Comparison of ENCODE assay signal across 9 cellular contexts in the genomic region with DNA sequence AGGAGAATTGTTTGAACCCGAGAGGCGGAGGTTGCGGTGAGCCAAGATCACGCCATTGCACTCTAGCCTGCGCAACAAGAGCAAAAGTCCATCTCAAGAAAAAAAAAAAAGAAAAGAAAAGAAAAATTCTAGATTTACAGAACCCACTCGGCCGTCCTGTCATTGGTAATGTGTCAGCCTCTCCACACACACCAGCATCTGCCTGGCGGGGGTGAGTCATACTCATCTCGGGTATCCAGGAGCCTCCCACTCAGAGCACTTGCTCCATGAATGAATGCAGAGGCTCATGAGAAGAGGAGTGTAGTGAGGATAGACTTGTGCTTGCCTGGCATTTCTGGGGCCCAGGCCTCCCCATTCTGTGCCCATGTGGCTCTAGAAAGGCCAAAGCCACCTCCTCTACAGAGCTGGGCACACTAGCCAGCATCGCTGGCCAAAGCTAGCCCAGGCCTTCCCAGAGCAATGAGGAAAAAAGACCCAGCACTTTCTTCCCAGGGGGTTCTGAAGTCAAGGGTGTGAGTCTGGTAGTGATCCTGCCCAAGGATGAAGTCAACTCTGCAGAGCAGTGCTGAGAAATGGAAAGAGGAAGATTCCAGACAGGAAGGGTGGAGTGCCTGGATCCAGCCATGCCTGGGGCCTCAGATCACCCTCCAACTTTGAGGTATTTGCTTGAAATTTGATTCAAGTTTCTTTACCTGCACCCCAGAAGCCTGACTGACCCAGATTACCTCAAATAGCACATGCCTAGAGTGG. TPM values are rescaled to one million over a fixed set of nuclear protein-coding genes. Genes with fewer than 3 reads are reported as not detected.
DNase-seq lines count a peak whose midpoint lies in the region; ATAC-seq, FAIRE-seq and TF ChIP-seq lines count a peak whose summit lies in the region.
"Had no signal": no experiment of that assay in that cellular context is flagged by ENCODE, and none has a peak within 500 bp of the region (broad histone marks: within the 10 kb centered on the region; RNA-seq: fewer than 3 reads in every experiment).

No MANE protein-coding gene starts in this region.

- no peaks in the 10 kb centered on the region for H3K36me3 Mint-ChIP-seq in activated CD8-positive, alpha-beta T cell treated with anti-CD3 and anti-CD28 coated beads, Interleukin-2, amount 10 ng/mL, durations not matched to agents 7 days and 5 days (ENCODE audit: low read depth)
- H3K36me3 Mint-ChIP-seq: activated naive CD8-positive, alpha-beta T cell treated with anti-CD3 and anti-CD28 coated beads, Interleukin-2, amount 10 ng/mL, durations not matched to agents 7 days and 5 days had no signal

- DNase-seq in ACHN (peak; percentile 76), HK-2 (ENCODE audit: unreplicated experiment) (peak; percentile 69), right cardiac atrium (peak in 2 of 3 donors; percentile 30 to 38), SIG-M5 (lab: John Stamatoyannopoulos, UW) (no peak), D721Med (ENCODE audit: insufficient read length, low spot score) (no peak), DMS153 treated with DMSO at 0.1 percent for 48 hours (lab: John Stamatoyannopoulos, UW; ENCODE audit: unreplicated experiment) (no peak), sigmoid colon (no peak)
- no peak for DNase-seq in activated CD8-positive, alpha-beta T cell treated with anti-CD3 and anti-CD28 coated beads, Interleukin-2, amount 10 ng/mL, durations not matched to agents 7 days and 5 days
- DNase-seq: activated naive CD8-positive, alpha-beta T cell treated with anti-CD3 and anti-CD28 coated beads, Interleukin-2, amount 10 ng/mL, durations not matched to agents 7 days and 5 days had no signal

- no peaks in the 10 kb centered on the region for H3K9me3 ChIP-seq in right cardiac atrium (ENCODE audit: control insufficient read depth, low read length)
- no peaks in the 10 kb centered on the region for H3K9me3 ChIP-seq in sigmoid colon

- H3K27me3 Mint-ChIP-seq in activated CD8-positive, alpha-beta T cell treated with anti-CD3 and anti-CD28 coated beads, Interleukin-2, amount 10 ng/mL, durations not matched to agents 7 days and 5 days (ENCODE audit: low read depth) = no peaks in the 10 kb centered on the region
- H3K27me3 Mint-ChIP-seq: activated naive CD8-positive, alpha-beta T cell treated with anti-CD3 and anti-CD28 coated beads, Interleukin-2, amount 10 ng/mL, durations not matched to agents 7 days and 5 days had no signal

- in situ Hi-C loops in ACHN (cut with HindIII; ENCODE audit: low pct_ligation_motif_present, low pct_unique_long_range_greater_than_20kb, low sequenced_read_pairs) = no loop called here

- WGBS in right cardiac atrium = 90% methylated on average over 10 of the region's 10 CpGs
- 90 to 94% methylated on average over 10 of the region's 10 CpGs for WGBS in sigmoid colon, 2 donors

- POLR2A ChIA-PET in activated CD8-positive, alpha-beta T cell treated with anti-CD3 and anti-CD28 coated beads, Interleukin-2, amount 10 ng/mL, durations not matched to agents 7 days and 5 days (lab: Charles Lee) = no interaction called here

- intact Hi-C loops in right cardiac atrium (cut with DNase I) (no loop called here), sigmoid colon (cut with DNase I) (no loop called here)

- peaks cover 8% of the 10 kb centered on the region for H3K4me1 Mint-ChIP-seq in activated CD8-positive, alpha-beta T cell treated with anti-CD3 and anti-CD28 coated beads, Interleukin-2, amount 10 ng/mL, durations not matched to agents 7 days and 5 days (ENCODE audit: low read depth)

- TF ChIP-seq CTCF in D721Med (IDR thresholded peaks at IDR 0.05; ENCODE audit: insufficient read depth, missing control alignments) (no peak), sigmoid colon (IDR thresholded peaks at IDR 0.05) (no peak)

- no peaks in the 10 kb centered on the region for H3K36me3 ChIP-seq in sigmoid colon

- H3K27ac ChIP-seq in right cardiac atrium (ENCODE audit: low read length) (no peak overlapping the region), sigmoid colon (no peak overlapping the region)

- H3K4me1 ChIP-seq in right cardiac atrium (ENCODE audit: control insufficient read depth, insufficient read depth, low read length) (peaks cover 6% of the 10 kb centered on the region), sigmoid colon (peaks cover 0 to 4% (median 1%) of the 10 kb centered on the region in 4 donors)

- no peak for TF ChIP-seq POLR2A in sigmoid colon (IDR thresholded peaks at IDR 0.05)

- H3K4me3 ChIP-seq in right cardiac atrium (ENCODE audit: low read length) = no peak overlapping the region
- H3K4me3 ChIP-seq in sigmoid colon = no peak overlapping the region

- no peak for TF ChIP-seq EP300 in sigmoid colon (IDR thresholded peaks at IDR 0.05)

- H3K27me3 ChIP-seq in right cardiac atrium (ENCODE audit: control insufficient read depth, insufficient read depth) = no peaks in the 10 kb centered on the region
- no peaks in the 10 kb centered on the region for H3K27me3 ChIP-seq in sigmoid colon

- FAIRE-seq in D721Med (lab: Jason Lieb, UNC) = no peak

- H3K4me3 Mint-ChIP-seq in activated CD8-positive, alpha-beta T cell treated with anti-CD3 and anti-CD28 coated beads, Interleukin-2, amount 10 ng/mL, durations not matched to agents 7 days and 5 days = no peak overlapping the region
- H3K4me3 Mint-ChIP-seq: activated naive CD8-positive, alpha-beta T cell treated with anti-CD3 and anti-CD28 coated beads, Interleukin-2, amount 10 ng/mL, durations not matched to agents 7 days and 5 days had no signal

- CTCF ChIA-PET in activated CD8-positive, alpha-beta T cell treated with anti-CD3 and anti-CD28 coated beads, Interleukin-2, amount 10 ng/mL, durations not matched to agents 7 days and 5 days (lab: Charles Lee) = no interaction called here

- no peak for ATAC-seq in activated CD8-positive, alpha-beta T cell treated with anti-CD3 and anti-CD28 coated beads, Interleukin-2, amount 10 ng/mL, durations not matched to agents 7 days and 5 days
- ATAC-seq in right cardiac atrium = peak; percentile 50 to 60

- H3K27ac Mint-ChIP-seq in activated CD8-positive, alpha-beta T cell treated with anti-CD3 and anti-CD28 coated beads, Interleukin-2, amount 10 ng/mL, durations not matched to agents 7 days and 5 days = peak overlapping the region; percentile 3
- H3K27ac Mint-ChIP-seq: activated naive CD8-positive, alpha-beta T cell treated with anti-CD3 and anti-CD28 coated beads, Interleukin-2, amount 10 ng/mL, durations not matched to agents 7 days and 5 days had no signal

- H3K9me3 Mint-ChIP-seq in activated CD8-positive, alpha-beta T cell treated with anti-CD3 and anti-CD28 coated beads, Interleukin-2, amount 10 ng/mL, durations not matched to agents 7 days and 5 days (ENCODE audit: insufficient read depth) = no peaks in the 10 kb centered on the region
- H3K9me3 Mint-ChIP-seq: activated naive CD8-positive, alpha-beta T cell treated with anti-CD3 and anti-CD28 coated beads, Interleukin-2, amount 10 ng/mL, durations not matched to agents 7 days and 5 days had no signal

RNA-seq across cellular contexts. Expression of gene KLC1, which starts 31.2 kb away (rescaled TPM):
- 100 to 1,000 TPM; 137 to 140 TPM for total RNA-seq in activated CD8-positive, alpha-beta T cell treated with anti-CD3 and anti-CD28 coated beads, Interleukin-2, amount 10 ng/mL, durations not matched to agents 7 days and 5 days
- 100 to 1,000 TPM; 110 to 137 (median 129) TPM for total RNA-seq in right cardiac atrium
- 112 TPM for polyA plus RNA-seq in right cardiac atrium
- 100 to 1,000 TPM; 216 to 399 (median 277) TPM for total RNA-seq in sigmoid colon
- polyA plus RNA-seq in sigmoid colon = 10 to 100 TPM; 25.0 to 81.2 (median 37.8) TPM

RNA-seq across cellular contexts. Expression of gene COA8, which starts 35.0 kb away (rescaled TPM):
- 10 to 100 TPM; 28.3 to 34.3 TPM for total RNA-seq in activated CD8-positive, alpha-beta T cell treated with anti-CD3 and anti-CD28 coated beads, Interleukin-2, amount 10 ng/mL, durations not matched to agents 7 days and 5 days
- 10 to 100 TPM; 33.8 to 43.5 (median 41.7) TPM for total RNA-seq in right cardiac atrium
- 60.8 TPM for polyA plus RNA-seq in right cardiac atrium
- 10 to 100 TPM; 35.7 to 39.0 (median 37.5) TPM for total RNA-seq in sigmoid colon
- polyA plus RNA-seq in sigmoid colon = 10 to 100 TPM; 33.9 to 67.3 (median 65.7) TPM

RNA-seq across cellular contexts. Expression of gene BAG5, which starts 35.3 kb away (rescaled TPM):
- total RNA-seq in activated CD8-positive, alpha-beta T cell treated with anti-CD3 and anti-CD28 coated beads, Interleukin-2, amount 10 ng/mL, durations not matched to agents 7 days and 5 days = 10 to 100 TPM; 31.1 to 33.2 TPM
- 10 to 100 TPM; 18.9 to 23.6 (median 19.5) TPM for total RNA-seq in right cardiac atrium
- 7.7 TPM for polyA plus RNA-seq in right cardiac atrium
- 10 to 100 TPM; 18.6 to 27.1 (median 24.9) TPM for total RNA-seq in sigmoid colon
- 10 to 100 TPM; 13.2 to 15.6 (median 14.6) TPM for polyA plus RNA-seq in sigmoid colon

Comparison
In these comparisons a context has a peak if more than half of its experiments do, and no peak if none do; other contexts are left out.
1. DNase-seq: peak in ACHN (single experiment), HK-2 (single experiment) and right cardiac atrium (2 of 3); none in activated CD8-positive, alpha-beta T cell treated with anti-CD3 and anti-CD28 coated beads, Interleukin-2, amount 10 ng/mL, durations not matched to agents 7 days and 5 days (single experiment), SIG-M5 (single experiment), D721Med (single experiment), DMS153 treated with DMSO at 0.1 percent for 48 hours (single experiment) and sigmoid colon (single experiment).